Comparison of ENCODE assay signal across 1 cellular context in the genomic region with DNA sequence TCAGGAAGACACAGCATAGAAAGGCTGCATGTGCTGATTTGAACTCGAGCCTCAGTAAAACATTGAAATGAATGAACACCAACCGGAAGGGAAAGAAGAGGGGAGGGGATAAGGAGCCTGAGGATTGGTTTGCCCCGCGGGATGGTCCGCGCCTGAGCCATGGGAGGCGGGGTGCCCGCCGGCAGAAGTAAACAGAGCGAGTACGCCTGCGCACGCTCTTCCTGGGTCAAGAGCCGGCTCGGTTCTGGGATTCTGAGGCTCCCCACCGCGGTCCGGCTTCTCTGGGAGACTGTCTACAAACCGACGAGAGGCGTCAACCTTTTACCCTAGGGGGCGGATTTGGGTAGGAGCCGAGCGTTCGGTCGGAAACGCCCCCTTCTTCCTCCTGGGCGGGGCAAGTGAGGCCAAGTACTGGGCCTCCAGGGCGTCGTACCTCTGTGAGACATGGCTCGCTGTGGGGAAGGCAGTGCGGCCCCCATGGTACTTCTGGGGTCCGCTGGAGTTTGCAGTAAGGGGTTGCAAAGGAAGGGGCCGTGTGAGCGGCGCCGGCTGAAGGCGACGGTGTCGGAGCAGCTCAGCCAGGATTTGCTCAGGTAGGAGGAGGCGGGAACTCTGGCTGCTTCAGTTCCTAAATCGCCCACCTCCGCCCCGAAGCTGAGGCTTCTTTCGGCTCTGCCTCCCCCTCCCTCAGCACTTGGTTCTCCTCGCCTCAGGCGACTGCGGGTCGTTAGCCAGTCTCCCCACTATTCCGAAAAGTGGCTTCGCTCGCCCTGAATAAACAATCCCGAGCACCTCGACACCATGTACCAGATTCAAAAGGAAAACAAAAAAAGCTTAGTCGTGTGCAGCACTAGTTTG.
TF ChIP-seq lines count a peak whose summit lies in the region.

A gene (plus strand): TSS at position 218 of the 858 bp plus-strand sequence. CDS start 227 bp downstream, at position 445.

TF ChIP-seq in K562, 482 proteins besides CTCF, POLR2A, EP300 and RAD21 (continued from another document and continues in another):
- TF ChIP-seq, protein P1, sequence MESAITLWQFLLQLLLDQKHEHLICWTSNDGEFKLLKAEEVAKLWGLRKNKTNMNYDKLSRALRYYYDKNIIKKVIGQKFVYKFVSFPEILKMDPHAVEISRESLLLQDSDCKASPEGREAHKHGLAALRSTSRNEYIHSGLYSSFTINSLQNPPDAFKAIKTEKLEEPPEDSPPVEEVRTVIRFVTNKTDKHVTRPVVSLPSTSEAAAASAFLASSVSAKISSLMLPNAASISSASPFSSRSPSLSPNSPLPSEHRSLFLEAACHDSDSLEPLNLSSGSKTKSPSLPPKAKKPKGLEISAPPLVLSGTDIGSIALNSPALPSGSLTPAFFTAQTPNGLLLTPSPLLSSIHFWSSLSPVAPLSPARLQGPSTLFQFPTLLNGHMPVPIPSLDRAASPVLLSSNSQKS (CRISPR knock-in tag; IDR thresholded peaks at IDR 0.05), result no peak
- 0 out of 2 replicates have a peak, but pooled peaks have one; percentile 6 for TF ChIP-seq ZNF583 (CRISPR knock-in tag; IDR thresholded peaks at IDR 0.05)
- peak; percentile 90 for TF ChIP-seq POLR2G (IDR thresholded peaks at IDR 0.05; ENCODE audit: low read depth, low read length)
- 0 out of 2 replicates have a peak, but pooled peaks have one; percentile 36 for TF ChIP-seq HDAC8 (tag; IDR thresholded peaks at IDR 0.05)
- no peak for TF ChIP-seq MCM2 (IDR thresholded peaks at IDR 0.05; ENCODE audit: low read depth)
- no peak for TF ChIP-seq RBM14 (IDR thresholded peaks at IDR 0.05; ENCODE audit: borderline replicate concordance, insufficient read depth, low read depth, low read length)
- no peak for TF ChIP-seq GATA2 (CRISPR knock-in tag; IDR thresholded peaks at IDR 0.05)
- peak; percentile 18; the same call in 1 of the 2 replicates for TF ChIP-seq CBX1 (IDR thresholded peaks at IDR 0.05; ENCODE audit: low read depth)
- TF ChIP-seq HEY1 (CRISPR knock-in tag; IDR thresholded peaks at IDR 0.05; ENCODE audit: borderline replicate concordance), result no peak
- TF ChIP-seq ATF1 (CRISPR knock-in tag; IDR thresholded peaks at IDR 0.05), result no peak
- peak; percentile 42; the same call in 1 of the 2 replicates for TF ChIP-seq ATF1 (tag; IDR thresholded peaks at IDR 0.05)
- no peak for TF ChIP-seq U2AF1 (optimal IDR thresholded peaks at IDR 0.05; ENCODE audit: low read depth, low read length)
- TF ChIP-seq NELFE (IDR thresholded peaks at IDR 0.05; ENCODE audit: insufficient read depth, insufficient read length), result no peak
- peak; percentile 51; the same call in 1 of the 2 replicates for TF ChIP-seq POLR2H (tag; IDR thresholded peaks at IDR 0.05; ENCODE audit: low read depth)
- no peak for TF ChIP-seq PHB2 (IDR thresholded peaks at IDR 0.05; ENCODE audit: low read depth)
- peak; percentile 77; the same call in 1 of the 2 replicates for TF ChIP-seq SP1 (CRISPR knock-in tag; IDR thresholded peaks at IDR 0.05)
- TF ChIP-seq, protein P2, sequence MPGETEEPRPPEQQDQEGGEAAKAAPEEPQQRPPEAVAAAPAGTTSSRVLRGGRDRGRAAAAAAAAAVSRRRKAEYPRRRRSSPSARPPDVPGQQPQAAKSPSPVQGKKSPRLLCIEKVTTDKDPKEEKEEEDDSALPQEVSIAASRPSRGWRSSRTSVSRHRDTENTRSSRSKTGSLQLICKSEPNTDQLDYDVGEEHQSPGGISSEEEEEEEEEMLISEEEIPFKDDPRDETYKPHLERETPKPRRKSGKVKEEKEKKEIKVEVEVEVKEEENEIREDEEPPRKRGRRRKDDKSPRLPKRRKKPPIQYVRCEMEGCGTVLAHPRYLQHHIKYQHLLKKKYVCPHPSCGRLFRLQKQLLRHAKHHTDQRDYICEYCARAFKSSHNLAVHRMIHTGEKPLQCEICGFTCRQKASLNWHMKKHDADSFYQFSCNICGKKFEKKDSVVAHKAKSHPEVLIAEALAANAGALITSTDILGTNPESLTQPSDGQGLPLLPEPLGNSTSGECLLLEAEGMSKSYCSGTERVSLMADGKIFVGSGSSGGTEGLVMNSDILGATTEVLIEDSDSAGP (CRISPR knock-in tag; IDR thresholded peaks at IDR 0.05), result no peak
- TF ChIP-seq SMARCA5 (IDR thresholded peaks at IDR 0.05), result no peak
- peak; percentile 94 to 95 for TF ChIP-seq NRF1 (conservative IDR thresholded peaks at IDR 0.05 in 1 of 2, IDR thresholded peaks at IDR 0.05 in 1 of 2)
- TF ChIP-seq, protein P3, sequence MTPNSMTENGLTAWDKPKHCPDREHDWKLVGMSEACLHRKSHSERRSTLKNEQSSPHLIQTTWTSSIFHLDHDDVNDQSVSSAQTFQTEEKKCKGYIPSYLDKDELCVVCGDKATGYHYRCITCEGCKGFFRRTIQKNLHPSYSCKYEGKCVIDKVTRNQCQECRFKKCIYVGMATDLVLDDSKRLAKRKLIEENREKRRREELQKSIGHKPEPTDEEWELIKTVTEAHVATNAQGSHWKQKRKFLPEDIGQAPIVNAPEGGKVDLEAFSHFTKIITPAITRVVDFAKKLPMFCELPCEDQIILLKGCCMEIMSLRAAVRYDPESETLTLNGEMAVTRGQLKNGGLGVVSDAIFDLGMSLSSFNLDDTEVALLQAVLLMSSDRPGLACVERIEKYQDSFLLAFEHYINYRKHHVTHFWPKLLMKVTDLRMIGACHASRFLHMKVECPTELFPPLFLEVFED (CRISPR knock-in tag; conservative IDR thresholded peaks at IDR 0.05), result no peak
- TF ChIP-seq, protein P4, sequence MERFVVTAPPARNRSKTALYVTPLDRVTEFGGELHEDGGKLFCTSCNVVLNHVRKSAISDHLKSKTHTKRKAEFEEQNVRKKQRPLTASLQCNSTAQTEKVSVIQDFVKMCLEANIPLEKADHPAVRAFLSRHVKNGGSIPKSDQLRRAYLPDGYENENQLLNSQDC (CRISPR knock-in tag; IDR thresholded peaks at IDR 0.05), result no peak
- peak; percentile 75; the same call in 1 of the 2 replicates for TF ChIP-seq CTBP1 (IDR thresholded peaks at IDR 0.05; ENCODE audit: borderline replicate concordance)
- no peak for TF ChIP-seq ARID1B (IDR thresholded peaks at IDR 0.05)
- TF ChIP-seq NR2C1 (IDR thresholded peaks at IDR 0.05), result 0 out of 2 replicates have a peak, but pooled peaks have one; percentile 51
- 0 out of 2 replicates have a peak, but pooled peaks have one; percentile 42 for TF ChIP-seq NR2C1 (tag; IDR thresholded peaks at IDR 0.05)
- no peak for TF ChIP-seq TAL1 (IDR thresholded peaks at IDR 0.05)
- TF ChIP-seq HDAC2 (IDR thresholded peaks at IDR 0.05), result 0 out of 2 replicates have a peak, but pooled peaks have one; percentile 27
- TF ChIP-seq CC2D1A (IDR thresholded peaks at IDR 0.05), result no peak
- peak; percentile 59 for TF ChIP-seq TCF7L2 (IDR thresholded peaks at IDR 0.05; ENCODE audit: low read depth, low read length)
- TF ChIP-seq, protein P5, sequence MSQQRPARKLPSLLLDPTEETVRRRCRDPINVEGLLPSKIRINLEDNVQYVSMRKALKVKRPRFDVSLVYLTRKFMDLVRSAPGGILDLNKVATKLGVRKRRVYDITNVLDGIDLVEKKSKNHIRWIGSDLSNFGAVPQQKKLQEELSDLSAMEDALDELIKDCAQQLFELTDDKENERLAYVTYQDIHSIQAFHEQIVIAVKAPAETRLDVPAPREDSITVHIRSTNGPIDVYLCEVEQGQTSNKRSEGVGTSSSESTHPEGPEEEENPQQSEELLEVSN (IDR thresholded peaks at IDR 0.05; ENCODE audit: borderline replicate concordance in 1 of 2, extremely low read depth in 1 of 2, insufficient read depth in 1 of 2, insufficient read length in 1 of 2, low read depth in 1 of 2, low read length in 1 of 2, poor library complexity in 1 of 2, severe bottlenecking in 1 of 2), result peak; percentile 55 to 79
- no peak for TF ChIP-seq RB1 (IDR thresholded peaks at IDR 0.05; ENCODE audit: low read depth)
- peak; percentile 96 for TF ChIP-seq FOXK2 (conservative IDR thresholded peaks at IDR 0.05 in 1 of 2, IDR thresholded peaks at IDR 0.05 in 1 of 2; ENCODE audit: low read depth in 2 of 2)
- TF ChIP-seq, protein P6, sequence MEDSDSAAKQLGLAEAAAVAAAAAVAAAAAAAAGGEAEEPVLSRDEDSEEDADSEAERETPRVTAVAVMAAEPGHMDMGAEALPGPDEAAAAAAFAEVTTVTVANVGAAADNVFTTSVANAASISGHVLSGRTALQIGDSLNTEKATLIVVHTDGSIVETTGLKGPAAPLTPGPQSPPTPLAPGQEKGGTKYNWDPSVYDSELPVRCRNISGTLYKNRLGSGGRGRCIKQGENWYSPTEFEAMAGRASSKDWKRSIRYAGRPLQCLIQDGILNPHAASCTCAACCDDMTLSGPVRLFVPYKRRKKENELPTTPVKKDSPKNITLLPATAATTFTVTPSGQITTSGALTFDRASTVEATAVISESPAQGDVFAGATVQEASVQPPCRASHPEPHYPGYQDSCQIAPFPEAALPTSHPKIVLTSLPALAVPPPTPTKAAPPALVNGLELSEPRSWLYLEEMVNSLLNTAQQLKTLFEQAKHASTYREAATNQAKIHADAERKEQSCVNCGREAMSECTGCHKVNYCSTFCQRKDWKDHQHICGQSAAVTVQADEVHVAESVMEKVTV (CRISPR knock-in tag; IDR thresholded peaks at IDR 0.05), result no peak
- TF ChIP-seq NFXL1 (CRISPR knock-in tag; IDR thresholded peaks at IDR 0.05), result no peak
- TF ChIP-seq ZNF764 (CRISPR knock-in tag; IDR thresholded peaks at IDR 0.05; ENCODE audit: low read depth), result no peak
- TF ChIP-seq XRCC5 (IDR thresholded peaks at IDR 0.05; ENCODE audit: low read depth, low read length), result 0 out of 2 replicates have a peak, but pooled peaks have one; percentile 2
- no peak for TF ChIP-seq POU5F1 (IDR thresholded peaks at IDR 0.05; ENCODE audit: borderline replicate concordance, low read depth, low read length, partially characterized antibody)
- no peak for TF ChIP-seq ZKSCAN8 (CRISPR knock-in tag; IDR thresholded peaks at IDR 0.05)
- TF ChIP-seq HOXB6 (CRISPR knock-in tag; IDR thresholded peaks at IDR 0.05; ENCODE audit: borderline replicate concordance), result no peak
- TF ChIP-seq KAT2B (IDR thresholded peaks at IDR 0.05; ENCODE audit: low read depth, low read length), result no peak
- no peak for TF ChIP-seq HMG20B (CRISPR knock-in tag; IDR thresholded peaks at IDR 0.05)
- TF ChIP-seq, protein P7, sequence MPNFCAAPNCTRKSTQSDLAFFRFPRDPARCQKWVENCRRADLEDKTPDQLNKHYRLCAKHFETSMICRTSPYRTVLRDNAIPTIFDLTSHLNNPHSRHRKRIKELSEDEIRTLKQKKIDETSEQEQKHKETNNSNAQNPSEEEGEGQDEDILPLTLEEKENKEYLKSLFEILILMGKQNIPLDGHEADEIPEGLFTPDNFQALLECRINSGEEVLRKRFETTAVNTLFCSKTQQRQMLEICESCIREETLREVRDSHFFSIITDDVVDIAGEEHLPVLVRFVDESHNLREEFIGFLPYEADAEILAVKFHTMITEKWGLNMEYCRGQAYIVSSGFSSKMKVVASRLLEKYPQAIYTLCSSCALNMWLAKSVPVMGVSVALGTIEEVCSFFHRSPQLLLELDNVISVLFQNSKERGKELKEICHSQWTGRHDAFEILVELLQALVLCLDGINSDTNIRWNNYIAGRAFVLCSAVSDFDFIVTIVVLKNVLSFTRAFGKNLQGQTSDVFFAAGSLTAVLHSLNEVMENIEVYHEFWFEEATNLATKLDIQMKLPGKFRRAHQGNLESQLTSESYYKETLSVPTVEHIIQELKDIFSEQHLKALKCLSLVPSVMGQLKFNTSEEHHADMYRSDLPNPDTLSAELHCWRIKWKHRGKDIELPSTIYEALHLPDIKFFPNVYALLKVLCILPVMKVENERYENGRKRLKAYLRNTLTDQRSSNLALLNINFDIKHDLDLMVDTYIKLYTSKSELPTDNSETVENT (CRISPR knock-in tag; IDR thresholded peaks at IDR 0.05), result peak; percentile 60; the same call in 1 of the 2 replicates
- no peak for TF ChIP-seq KAT8 (IDR thresholded peaks at IDR 0.05; ENCODE audit: low read depth)
- no peak for TF ChIP-seq CREBBP (IDR thresholded peaks at IDR 0.05; ENCODE audit: low read depth, low read length)
- no peak for TF ChIP-seq SMAD2 (IDR thresholded peaks at IDR 0.05; ENCODE audit: low read depth, low read length)
- TF ChIP-seq, protein P8, sequence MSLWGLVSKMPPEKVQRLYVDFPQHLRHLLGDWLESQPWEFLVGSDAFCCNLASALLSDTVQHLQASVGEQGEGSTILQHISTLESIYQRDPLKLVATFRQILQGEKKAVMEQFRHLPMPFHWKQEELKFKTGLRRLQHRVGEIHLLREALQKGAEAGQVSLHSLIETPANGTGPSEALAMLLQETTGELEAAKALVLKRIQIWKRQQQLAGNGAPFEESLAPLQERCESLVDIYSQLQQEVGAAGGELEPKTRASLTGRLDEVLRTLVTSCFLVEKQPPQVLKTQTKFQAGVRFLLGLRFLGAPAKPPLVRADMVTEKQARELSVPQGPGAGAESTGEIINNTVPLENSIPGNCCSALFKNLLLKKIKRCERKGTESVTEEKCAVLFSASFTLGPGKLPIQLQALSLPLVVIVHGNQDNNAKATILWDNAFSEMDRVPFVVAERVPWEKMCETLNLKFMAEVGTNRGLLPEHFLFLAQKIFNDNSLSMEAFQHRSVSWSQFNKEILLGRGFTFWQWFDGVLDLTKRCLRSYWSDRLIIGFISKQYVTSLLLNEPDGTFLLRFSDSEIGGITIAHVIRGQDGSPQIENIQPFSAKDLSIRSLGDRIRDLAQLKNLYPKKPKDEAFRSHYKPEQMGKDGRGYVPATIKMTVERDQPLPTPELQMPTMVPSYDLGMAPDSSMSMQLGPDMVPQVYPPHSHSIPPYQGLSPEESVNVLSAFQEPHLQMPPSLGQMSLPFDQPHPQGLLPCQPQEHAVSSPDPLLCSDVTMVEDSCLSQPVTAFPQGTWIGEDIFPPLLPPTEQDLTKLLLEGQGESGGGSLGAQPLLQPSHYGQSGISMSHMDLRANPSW (CRISPR knock-in tag; IDR thresholded peaks at IDR 0.05), result no peak
- TF ChIP-seq, protein P9, sequence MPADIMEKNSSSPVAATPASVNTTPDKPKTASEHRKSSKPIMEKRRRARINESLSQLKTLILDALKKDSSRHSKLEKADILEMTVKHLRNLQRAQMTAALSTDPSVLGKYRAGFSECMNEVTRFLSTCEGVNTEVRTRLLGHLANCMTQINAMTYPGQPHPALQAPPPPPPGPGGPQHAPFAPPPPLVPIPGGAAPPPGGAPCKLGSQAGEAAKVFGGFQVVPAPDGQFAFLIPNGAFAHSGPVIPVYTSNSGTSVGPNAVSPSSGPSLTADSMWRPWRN (IDR thresholded peaks at IDR 0.05; ENCODE audit: low read depth), result no peak
- no peak for TF ChIP-seq CEBPB (tag; IDR thresholded peaks at IDR 0.05)
- TF ChIP-seq EWSR1 (IDR thresholded peaks at IDR 0.05; ENCODE audit: borderline replicate concordance, low read depth, partially characterized antibody), result no peak
- TF ChIP-seq, protein P10, sequence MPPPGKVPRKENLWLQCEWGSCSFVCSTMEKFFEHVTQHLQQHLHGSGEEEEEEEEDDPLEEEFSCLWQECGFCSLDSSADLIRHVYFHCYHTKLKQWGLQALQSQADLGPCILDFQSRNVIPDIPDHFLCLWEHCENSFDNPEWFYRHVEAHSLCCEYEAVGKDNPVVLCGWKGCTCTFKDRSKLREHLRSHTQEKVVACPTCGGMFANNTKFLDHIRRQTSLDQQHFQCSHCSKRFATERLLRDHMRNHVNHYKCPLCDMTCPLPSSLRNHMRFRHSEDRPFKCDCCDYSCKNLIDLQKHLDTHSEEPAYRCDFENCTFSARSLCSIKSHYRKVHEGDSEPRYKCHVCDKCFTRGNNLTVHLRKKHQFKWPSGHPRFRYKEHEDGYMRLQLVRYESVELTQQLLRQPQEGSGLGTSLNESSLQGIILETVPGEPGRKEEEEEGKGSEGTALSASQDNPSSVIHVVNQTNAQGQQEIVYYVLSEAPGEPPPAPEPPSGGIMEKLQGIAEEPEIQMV (tag; conservative IDR thresholded peaks at IDR 0.05; ENCODE audit: low read depth), result peak; percentile 55; the same call in 1 of the 2 replicates
- TF ChIP-seq ZNF140 (CRISPR knock-in tag; IDR thresholded peaks at IDR 0.05), result no peak
